In the genomic region with DNA sequence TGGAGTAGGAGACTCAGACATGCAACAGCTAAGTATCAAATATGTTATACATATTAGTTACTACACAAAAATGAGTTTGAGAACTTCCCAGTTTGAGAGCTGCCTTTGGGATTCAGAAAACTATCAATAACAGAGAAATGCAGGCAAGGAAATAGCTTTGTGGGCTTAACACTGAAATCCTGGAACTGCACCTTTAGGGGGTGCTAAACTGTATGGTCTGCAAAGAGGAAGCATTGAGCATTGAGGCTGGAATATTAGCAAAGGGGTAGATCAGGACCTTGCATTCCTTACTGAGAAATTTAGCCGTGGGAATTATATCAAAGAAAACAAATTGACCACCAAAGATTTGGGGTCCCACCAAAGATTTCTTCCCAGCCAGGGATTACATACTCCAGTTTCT, we compare ENCODE assay signal across 10 cellular contexts.
DNase-seq lines count a peak whose midpoint lies in the region; ATAC-seq, FAIRE-seq and TF ChIP-seq lines count a peak whose summit lies in the region.
"Had no signal": no experiment of that assay in that cellular context is flagged by ENCODE, and none has a peak within 500 bp of the region (broad histone marks: within the 10 kb centered on the region; RNA-seq: fewer than 3 reads in every experiment).

No MANE protein-coding gene starts in this region.

- H3K36me3 ChIP-seq in liver (ENCODE audit: control insufficient read depth in 4 of 4, insufficient read depth in 3 of 4, low read depth in 1 of 4, low read length in 3 of 4) (no peaks in the 10 kb centered on the region), HepG2 (replicated peaks in 1 of 2; ENCODE audit: control insufficient read depth in 1 of 2, insufficient read depth in 2 of 2, low read length in 2 of 2) (no peaks in the 10 kb centered on the region), prostate gland (no peaks in the 10 kb centered on the region)
- H3K36me3 ChIP-seq: thoracic aorta had no signal

- H2AFZ ChIP-seq in HepG2 (ENCODE audit: low read length): no peak overlapping the region

- TF ChIP-seq POLR2A in HepG2 (IDR thresholded peaks at IDR 0.05; ENCODE audit: insufficient read depth in 1 of 2, low read depth in 2 of 2, low read length in 2 of 2): no peak
- TF ChIP-seq POLR2A in NB4 (IDR thresholded peaks at IDR 0.05; ENCODE audit: extremely low read depth, insufficient read length): no peak
- no peak for TF ChIP-seq POLR2A in prostate gland (IDR thresholded peaks at IDR 0.05)

- CTCF ChIA-PET in HepG2 (lab: Yijun Ruan, JAX; ENCODE audit: low intra/inter-chr PET ratio, low total read pairs): no interaction called here

- in situ Hi-C loops in HepG2 (cut with HindIII; ENCODE audit: extremely low pct_ligation_motif_present, low pct_unique_long_range_greater_than_20kb): no loop called here

- H3K4me1 ChIP-seq in liver (ENCODE audit: control insufficient read depth in 4 of 4, insufficient read depth in 4 of 4, low read length in 3 of 4) (no peaks in the 10 kb centered on the region), HepG2 (ENCODE audit: insufficient read depth, low read length) (no peaks in the 10 kb centered on the region), prostate gland (replicated peaks) (no peaks in the 10 kb centered on the region)

- ATAC-seq in HepG2 (no peak), HG02981 (IDR thresholded peaks at IDR 0.05; ENCODE audit: unreplicated experiment) (no peak)

- TF ChIP-seq RAD21 in liver (IDR thresholded peaks at IDR 0.05): no peak
- TF ChIP-seq RAD21 in HepG2 (CRISPR knock-in tag; IDR thresholded peaks at IDR 0.05): no peak

- H3K9me3 ChIP-seq in liver (ENCODE audit: control insufficient read depth in 4 of 4, low read length in 3 of 4) (no peaks in the 10 kb centered on the region), HepG2 (ENCODE audit: low read length) (peaks cover 89% of the 10 kb centered on the region), prostate gland (no peaks in the 10 kb centered on the region)
- H3K9me3 ChIP-seq: thoracic aorta had no signal

- H3K4me3 ChIP-seq in liver (ENCODE audit: low read depth in 1 of 3, low read length in 3 of 3): no peak overlapping the region
- no peak overlapping the region for H3K4me3 ChIP-seq in HepG2 (replicated peaks in 1 of 3; ENCODE audit: insufficient read depth in 1 of 3, low read depth in 2 of 3, low read length in 3 of 3)
- H3K4me3 ChIP-seq in NB4 (ENCODE audit: low read depth, low read length): no peak overlapping the region
- no peak overlapping the region for H3K4me3 ChIP-seq in epithelial cell of esophagus (ENCODE audit: low read length)
- H3K4me3 ChIP-seq in prostate gland: no peak overlapping the region
- H3K4me3 ChIP-seq: thoracic aorta had no signal

- FAIRE-seq in HepG2 (lab: Jason Lieb, UNC): no peak

- no peak for DNase-seq in HepG2 (ENCODE audit: low spot score)
- DNase-seq in NB4 (ENCODE audit: low read depth): peak; percentile 33
- DNase-seq in epithelial cell of esophagus (ENCODE audit: low read depth): peak; percentile 47
- DNase-seq in NCI-H345 treated with DMSO at 0.1 percent for 48 hours (lab: John Stamatoyannopoulos, UW; ENCODE audit: unreplicated experiment): no peak
- no peak for DNase-seq in prostate gland (ENCODE audit: low spot score)
- no peak for DNase-seq in NCI-H748 treated with DMSO at 0.1 percent for 48 hours (lab: John Stamatoyannopoulos, UW)
- DNase-seq: GDM1 had no signal

- TF ChIP-seq EP300 in HepG2 (IDR thresholded peaks at IDR 0.05; ENCODE audit: low read depth in 2 of 2, low read length in 2 of 2) (no peak), HepG2 (CRISPR knock-in tag; IDR thresholded peaks at IDR 0.05; ENCODE audit: borderline replicate concordance) (no peak)

- H4K20me1 ChIP-seq in HepG2 (ENCODE audit: insufficient read depth, low read length): no peaks in the 10 kb centered on the region

- POLR2A ChIA-PET in HepG2 (lab: Yijun Ruan, JAX): no interaction called here

- no TSS peak for BruUV-seq in HepG2 (replicated peaks; lab: Mats Ljungman, UMichigan)

- H3K27me3 ChIP-seq in liver (ENCODE audit: control insufficient read depth in 4 of 4, insufficient read depth in 4 of 4, low read length in 3 of 4): no peaks in the 10 kb centered on the region
- no peaks in the 10 kb centered on the region for H3K27me3 ChIP-seq in HepG2 (ENCODE audit: control insufficient read depth in 1 of 2, insufficient read depth in 2 of 2, low read length in 2 of 2)
- H3K27me3 ChIP-seq in prostate gland (replicated peaks; ENCODE audit: insufficient read depth): no peaks in the 10 kb centered on the region

- TF ChIP-seq CTCF in liver (IDR thresholded peaks at IDR 0.05; ENCODE audit: low read depth, low read length, missing input control) (peak; percentile 8), HepG2 (CRISPR knock-in tag; IDR thresholded peaks at IDR 0.05) (no peak), NB4 (IDR thresholded peaks at IDR 0.05; ENCODE audit: low read depth, low read length) (peak; percentile 66), epithelial cell of esophagus (IDR thresholded peaks at IDR 0.05; ENCODE audit: insufficient read depth, low read depth, low read length, missing control alignments) (peak; percentile 68), prostate gland (IDR thresholded peaks at IDR 0.05) (no peak)

- intact Hi-C loops in HepG2 (cut with micrococcal nuclease; ENCODE audit: unreplicated experiment): no loop called here
- intact Hi-C loops in prostate gland (cut with DNase I): no loop called here

- no peaks in the 10 kb centered on the region for H3K79me2 ChIP-seq in HepG2 (ENCODE audit: insufficient read depth, low read length)

- no peak overlapping the region for H3K4me2 ChIP-seq in HepG2 (ENCODE audit: low read depth, low read length)

- H3K9ac ChIP-seq in liver (ENCODE audit: low read depth in 1 of 2, low read length in 2 of 2) (no peak overlapping the region), HepG2 (ENCODE audit: insufficient read depth, low read depth, low read length) (no peak overlapping the region)

- no peak overlapping the region for H3K27ac ChIP-seq in liver (ENCODE audit: low read depth in 1 of 2, low read length in 2 of 2)
- H3K27ac ChIP-seq in HepG2 (ENCODE audit: extremely low read length, insufficient read depth, low read length): no peak overlapping the region
- H3K27ac ChIP-seq in prostate gland: no peak overlapping the region
- H3K27ac ChIP-seq: thoracic aorta had no signal

- 53% methylated on average over 1 of the region's 1 CpG for WGBS in liver
- 0% methylated on average over 1 of the region's 1 CpG for WGBS in HepG2 (ENCODE audit: low lambda C conversion rate)
- 87% methylated on average over 1 of the region's 1 CpG for WGBS in prostate gland

TF ChIP-seq in liver, 16 proteins besides CTCF, POLR2A, EP300 and RAD21:
- no peak for TF ChIP-seq FOXA1 (IDR thresholded peaks at IDR 0.05)
TF ChIP-seq in liver: peak in this region for 0.

TF ChIP-seq in HepG2, 621 proteins besides CTCF, POLR2A, EP300 and RAD21:
- TF ChIP-seq NFKB2 (CRISPR knock-in tag; IDR thresholded peaks at IDR 0.05; ENCODE audit: borderline replicate concordance) (no peak), CHCHD3 (CRISPR knock-in tag; IDR thresholded peaks at IDR 0.05) (no peak), CREBL2 (CRISPR knock-in tag; IDR thresholded peaks at IDR 0.05; ENCODE audit: borderline replicate concordance) (no peak), ZNF547 (CRISPR knock-in tag; IDR thresholded peaks at IDR 0.05) (no peak), GATAD2A (CRISPR knock-in tag; IDR thresholded peaks at IDR 0.05) (no peak), NFIC (IDR thresholded peaks at IDR 0.05; ENCODE audit: low read length) (no peak), ZNF160 (CRISPR knock-in tag; IDR thresholded peaks at IDR 0.05) (no peak)
- TF ChIP-seq, protein P1, sequence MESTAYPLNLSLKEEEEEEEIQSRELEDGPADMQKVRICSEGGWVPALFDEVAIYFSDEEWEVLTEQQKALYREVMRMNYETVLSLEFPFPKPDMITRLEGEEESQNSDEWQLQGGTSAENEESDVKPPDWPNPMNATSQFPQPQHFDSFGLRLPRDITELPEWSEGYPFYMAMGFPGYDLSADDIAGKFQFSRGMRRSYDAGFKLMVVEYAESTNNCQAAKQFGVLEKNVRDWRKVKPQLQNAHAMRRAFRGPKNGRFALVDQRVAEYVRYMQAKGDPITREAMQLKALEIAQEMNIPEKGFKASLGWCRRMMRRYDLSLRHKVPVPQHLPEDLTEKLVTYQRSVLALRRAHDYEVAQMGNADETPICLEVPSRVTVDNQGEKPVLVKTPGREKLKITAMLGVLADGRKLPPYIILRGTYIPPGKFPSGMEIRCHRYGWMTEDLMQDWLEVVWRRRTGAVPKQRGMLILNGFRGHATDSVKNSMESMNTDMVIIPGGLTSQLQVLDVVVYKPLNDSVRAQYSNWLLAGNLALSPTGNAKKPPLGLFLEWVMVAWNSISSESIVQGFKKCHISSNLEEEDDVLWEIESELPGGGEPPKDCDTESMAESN (CRISPR knock-in tag; conservative IDR thresholded peaks at IDR 0.05): no peak

Comparison
In these comparisons a context has a peak if more than half of its experiments do, and no peak if none do; other contexts are left out.
1. CTCF ChIP-seq: peak in liver (single experiment), NB4 (single experiment) and epithelial cell of esophagus (single experiment); none in HepG2 (single experiment) and prostate gland (0 of 4).
2. DNase-seq: peak in NB4 (single experiment) and epithelial cell of esophagus (single experiment); none in HepG2 (single experiment), NCI-H345 treated with DMSO at 0.1 percent for 48 hours (single experiment), prostate gland (single experiment) and NCI-H748 treated with DMSO at 0.1 percent for 48 hours (single experiment).